39 cellular contexts compared by ENCODE assay signal in the genomic region with DNA sequence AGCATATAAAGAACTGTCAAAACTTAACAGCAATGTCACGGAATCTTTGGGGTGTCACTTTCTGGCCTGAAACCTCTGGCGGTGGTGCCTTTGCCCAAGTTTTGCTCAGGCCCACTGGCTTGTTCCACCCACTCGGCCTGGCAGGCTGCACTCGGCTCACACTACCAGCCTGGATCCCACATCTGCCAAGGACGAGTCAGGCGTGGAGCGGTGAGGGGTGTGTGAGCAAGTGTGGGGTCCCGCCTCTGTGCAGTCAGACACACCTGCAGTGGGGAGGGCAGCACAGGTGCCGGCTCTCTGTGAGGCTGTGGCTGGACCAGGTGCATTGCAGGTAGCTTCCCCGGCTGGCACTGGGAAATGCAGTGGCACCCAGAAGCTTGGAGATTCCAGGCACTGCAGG. TPM values are rescaled to one million over a fixed set of nuclear protein-coding genes. Genes with fewer than 3 reads are reported as not detected.
"Had no signal": no experiment of that assay in that cellular context is flagged by ENCODE, and none has a peak within 500 bp of the region (broad histone marks: within the 10 kb centered on the region; RNA-seq: fewer than 3 reads in every experiment).

No MANE protein-coding gene starts in this region.

- H3K4me3 Mint-ChIP-seq: activated B cell treated with CpG ODN at 0.5 μM for 24 hours; activated CD4-positive, alpha-beta memory T cell treated with anti-CD3 and anti-CD28 coated beads for 36 hours; activated CD4-positive, alpha-beta T cell treated with anti-CD3 and anti-CD28 coated beads, Interleukin-2, amount 10 ng/mL, durations not matched to agents 24 days and 14 days; activated CD8-positive, alpha-beta T cell treated with anti-CD3 and anti-CD28 coated beads for 36 hours; activated naive CD4-positive, alpha-beta T cell treated with anti-CD3 and anti-CD28 coated beads for 36 hours; activated naive CD8-positive, alpha-beta T cell treated with anti-CD3 and anti-CD28 coated beads for 36 hours; activated T-cell treated with anti-CD3 and anti-CD28 coated beads, Interleukin-2, amount 50 U/mL, for 4 hours; activated T-cell treated with anti-CD3 and anti-CD28 coated beads, Interleukin-2, amount 50 U/mL, for 72 hours; activated T-helper 1 cell treated with anti-CD3 and anti-CD28 coated beads, Interleukin-12 subunit alpha, Interleukin-12 subunit beta, Interleukin-2, Interleukin-4 antibody, amounts not matched to agents 30 ng/mL and 10 ng/mL and 1 ng/mL, durations not matched to agents 14 hours and 24 hours and 36 hours; activated T-helper 17 cell treated with anti-CD3 and anti-CD28 coated beads, Interleukin-2, amount 50 U/mL, for 72 hours; T-helper 1 cell treated with Interleukin-12 subunit alpha and Interleukin-12 subunit beta and Interleukin-4 antibody, amounts not matched to agents 30 μg/mL and 1 μg/mL, for 36 hours; T-helper 2 cell treated with Interferon-gamma antibody and Interleukin-4, amounts not matched to agents 5 μg/mL and 100 μg/mL, for 36 hours had no signal

- H3K4me1 Mint-ChIP-seq: activated B cell treated with CpG ODN at 0.5 μM for 24 hours; activated CD4-positive, alpha-beta T cell treated with anti-CD3 and anti-CD28 coated beads, Interleukin-2, amount 10 ng/mL, durations not matched to agents 24 days and 14 days; activated naive CD8-positive, alpha-beta T cell treated with anti-CD3 and anti-CD28 coated beads for 36 hours; activated T-helper 17 cell treated with anti-CD3 and anti-CD28 coated beads, Interleukin-2, amount 50 U/mL, for 72 hours had no signal

- ATAC-seq: activated CD8-positive, alpha-beta T cell treated with anti-CD3 and anti-CD28 coated beads for 36 hours; activated naive CD4-positive, alpha-beta T cell treated with anti-CD3 and anti-CD28 coated beads, Interleukin-2, amount 50 U/mL, for 72 hours; activated T-cell treated with anti-CD3 and anti-CD28 coated beads, Interleukin-2, amount 50 U/mL, for 4 hours; activated T-cell treated with anti-CD3 and anti-CD28 coated beads, Interleukin-2, amount 50 U/mL, for 72 hours; activated T-helper 17 cell treated with anti-CD3 and anti-CD28 coated beads, Interleukin-2, amount 50 U/mL, for 72 hours; body of pancreas had no signal

- H3K4me1 ChIP-seq: adrenal gland, body of pancreas, breast epithelium had no signal

- H3K27ac Mint-ChIP-seq: activated B cell treated with CpG ODN at 0.5 μM for 24 hours; activated CD4-positive, alpha-beta memory T cell treated with anti-CD3 and anti-CD28 coated beads for 36 hours; activated CD4-positive, alpha-beta T cell treated with anti-CD3 and anti-CD28 coated beads, Interleukin-2, amount 10 ng/mL, durations not matched to agents 24 days and 14 days; activated CD8-positive, alpha-beta T cell treated with anti-CD3 and anti-CD28 coated beads for 36 hours; activated naive CD4-positive, alpha-beta T cell treated with anti-CD3 and anti-CD28 coated beads for 36 hours; activated naive CD4-positive, alpha-beta T cell treated with anti-CD3 and anti-CD28 coated beads, Interleukin-2, amount 50 U/mL, for 72 hours; activated naive CD8-positive, alpha-beta T cell treated with anti-CD3 and anti-CD28 coated beads for 36 hours; activated T-cell treated with anti-CD3 and anti-CD28 coated beads, Interleukin-2, amount 50 U/mL, for 72 hours; activated T-helper 1 cell treated with anti-CD3 and anti-CD28 coated beads, Interleukin-12 subunit alpha, Interleukin-12 subunit beta, Interleukin-2, Interleukin-4 antibody, amounts not matched to agents 30 ng/mL and 10 ng/mL and 1 ng/mL, durations not matched to agents 14 hours and 24 hours and 36 hours; activated T-helper 17 cell treated with anti-CD3 and anti-CD28 coated beads, Interleukin-2, amount 50 U/mL, for 72 hours; T-helper 1 cell treated with Interleukin-12 subunit alpha and Interleukin-12 subunit beta and Interleukin-4 antibody, amounts not matched to agents 30 μg/mL and 1 μg/mL, for 36 hours; T-helper 2 cell treated with Interferon-gamma antibody and Interleukin-4, amounts not matched to agents 5 μg/mL and 100 μg/mL, for 36 hours had no signal

- H3K36me3 ChIP-seq: adrenal gland, brain microvascular endothelial cell, breast epithelium had no signal

- H3K4me3 ChIP-seq: adrenal gland, body of pancreas, breast epithelium had no signal

- H3K27ac ChIP-seq: adrenal gland, body of pancreas, brain microvascular endothelial cell, breast epithelium, VCaP had no signal

- H3K27me3 ChIP-seq: body of pancreas had no signal

- H3K9me3 ChIP-seq: adrenal gland, body of pancreas had no signal

- DNase-seq: activated B cell treated with CpG ODN at 0.5 μM for 24 hours; activated CD4-positive, alpha-beta memory T cell treated with anti-CD3 and anti-CD28 coated beads for 36 hours; activated CD4-positive, alpha-beta T cell treated with anti-CD3 and anti-CD28 coated beads for 4 hours; activated CD4-positive, alpha-beta T cell treated with anti-CD3 and anti-CD28 coated beads, Interleukin-2, amount 10 ng/mL, durations not matched to agents 24 days and 14 days; activated CD4-positive, alpha-beta T cell treated with anti-CD3 and anti-CD28 coated beads, Interleukin-2, amount 50 U/mL, for 1 hour; activated CD4-positive, alpha-beta T cell treated with anti-CD3 and anti-CD28 coated beads, Interleukin-2, amount 50 U/mL, for 4 hours; activated CD4-positive, CD25-positive, alpha-beta regulatory T cell treated with anti-CD3 and anti-CD28 coated beads, Interleukin-2, amount 50 U/mL, for 72 hours; activated CD8-positive, alpha-beta memory T cell treated with anti-CD3 and anti-CD28 coated beads, Interleukin-2, amount 50 U/mL, for 4 hours; activated CD8-positive, alpha-beta T cell treated with anti-CD3 and anti-CD28 coated beads for 36 hours; activated effector memory CD4-positive, alpha-beta T cell treated with anti-CD3 and anti-CD28 coated beads, Interleukin-2, amount 50 U/mL, for 16 hours; activated gamma-delta T cell treated with Interleukin-2 at 50 U/mL for 16 hours; activated naive CD4-positive, alpha-beta T cell; activated naive CD4-positive, alpha-beta T cell treated with anti-CD3 and anti-CD28 coated beads for 36 hours; activated naive CD4-positive, alpha-beta T cell treated with anti-CD3 and anti-CD28 coated beads, Interleukin-2, amount 50 U/mL, for 16 hours; activated naive CD8-positive, alpha-beta T cell treated with anti-CD3 and anti-CD28 coated beads for 36 hours; activated T-cell treated with anti-CD3 and anti-CD28 coated beads for 4 hours; activated T-cell treated with anti-CD3 and anti-CD28 coated beads, Interleukin-2, amount 50 U/mL, for 1 hour; activated T-cell treated with anti-CD3 and anti-CD28 coated beads, Interleukin-2, amount 50 U/mL, for 4 hours; activated T-cell treated with anti-CD3 and anti-CD28 coated beads, Interleukin-2, amount 50 U/mL, for 72 hours; adrenal gland; amniotic stem cell; body of pancreas; brain microvascular endothelial cell; central memory CD4-positive, alpha-beta T cell; T-helper 1 cell; T-helper 2 cell; T-helper 9 cell had no signal

- H3K36me3 Mint-ChIP-seq: activated CD4-positive, alpha-beta memory T cell treated with anti-CD3 and anti-CD28 coated beads for 36 hours had no signal

- FAIRE-seq: astrocyte, TTC549 had no signal

RNA-seq across cellular contexts. Expression of gene EIF4E1B, which starts 56.8 kb away (rescaled TPM):
- total RNA-seq: activated B cell treated with CpG ODN at 0.5 μM for 24 hours; activated CD4-positive, alpha-beta memory T cell treated with anti-CD3 and anti-CD28 coated beads for 36 hours; activated CD4-positive, alpha-beta T cell treated with anti-CD3 and anti-CD28 coated beads, Interleukin-2, amount 10 ng/mL, durations not matched to agents 24 days and 14 days; activated CD8-positive, alpha-beta memory T cell treated with anti-CD3 and anti-CD28 coated beads for 36 hours; activated CD8-positive, alpha-beta T cell treated with anti-CD3 and anti-CD28 coated beads for 36 hours; activated naive CD4-positive, alpha-beta T cell treated with anti-CD3 and anti-CD28 coated beads for 36 hours; activated naive CD4-positive, alpha-beta T cell treated with anti-CD3 and anti-CD28 coated beads, Interleukin-2, amount 50 U/mL, for 72 hours; activated naive CD8-positive, alpha-beta T cell treated with anti-CD3 and anti-CD28 coated beads for 36 hours; activated T-cell treated with anti-CD3 and anti-CD28 coated beads, Interleukin-2, amount 50 U/mL, for 4 hours; activated T-cell treated with anti-CD3 and anti-CD28 coated beads, Interleukin-2, amount 50 U/mL, for 72 hours; activated T-helper 1 cell treated with anti-CD3 and anti-CD28 coated beads, Interleukin-12 subunit alpha, Interleukin-12 subunit beta, Interleukin-2, Interleukin-4 antibody, amounts not matched to agents 30 ng/mL and 10 ng/mL and 1 ng/mL, durations not matched to agents 14 hours and 24 hours and 36 hours; activated T-helper 17 cell treated with anti-CD3 and anti-CD28 coated beads, Interleukin-2, amount 50 U/mL, for 72 hours; aorta; astrocyte; cardiac septum had no signal
- polyA plus RNA-seq: aorta had no signal

RNA-seq across cellular contexts. Expression of gene SNCB, which starts 56.9 kb away (rescaled TPM):
- total RNA-seq: activated B cell treated with CpG ODN at 0.5 μM for 24 hours; activated CD4-positive, alpha-beta T cell treated with anti-CD3 and anti-CD28 coated beads, Interleukin-2, amount 10 ng/mL, durations not matched to agents 24 days and 14 days; activated CD8-positive, alpha-beta memory T cell treated with anti-CD3 and anti-CD28 coated beads for 36 hours; activated naive CD4-positive, alpha-beta T cell treated with anti-CD3 and anti-CD28 coated beads for 36 hours; activated T-cell treated with anti-CD3 and anti-CD28 coated beads, Interleukin-2, amount 50 U/mL, for 4 hours; activated T-helper 1 cell treated with anti-CD3 and anti-CD28 coated beads, Interleukin-12 subunit alpha, Interleukin-12 subunit beta, Interleukin-2, Interleukin-4 antibody, amounts not matched to agents 30 ng/mL and 10 ng/mL and 1 ng/mL, durations not matched to agents 14 hours and 24 hours and 36 hours; activated T-helper 17 cell treated with anti-CD3 and anti-CD28 coated beads, Interleukin-2, amount 50 U/mL, for 72 hours; aorta; body of pancreas; breast epithelium had no signal
- polyA plus RNA-seq: aorta had no signal
